In the genomic region with DNA sequence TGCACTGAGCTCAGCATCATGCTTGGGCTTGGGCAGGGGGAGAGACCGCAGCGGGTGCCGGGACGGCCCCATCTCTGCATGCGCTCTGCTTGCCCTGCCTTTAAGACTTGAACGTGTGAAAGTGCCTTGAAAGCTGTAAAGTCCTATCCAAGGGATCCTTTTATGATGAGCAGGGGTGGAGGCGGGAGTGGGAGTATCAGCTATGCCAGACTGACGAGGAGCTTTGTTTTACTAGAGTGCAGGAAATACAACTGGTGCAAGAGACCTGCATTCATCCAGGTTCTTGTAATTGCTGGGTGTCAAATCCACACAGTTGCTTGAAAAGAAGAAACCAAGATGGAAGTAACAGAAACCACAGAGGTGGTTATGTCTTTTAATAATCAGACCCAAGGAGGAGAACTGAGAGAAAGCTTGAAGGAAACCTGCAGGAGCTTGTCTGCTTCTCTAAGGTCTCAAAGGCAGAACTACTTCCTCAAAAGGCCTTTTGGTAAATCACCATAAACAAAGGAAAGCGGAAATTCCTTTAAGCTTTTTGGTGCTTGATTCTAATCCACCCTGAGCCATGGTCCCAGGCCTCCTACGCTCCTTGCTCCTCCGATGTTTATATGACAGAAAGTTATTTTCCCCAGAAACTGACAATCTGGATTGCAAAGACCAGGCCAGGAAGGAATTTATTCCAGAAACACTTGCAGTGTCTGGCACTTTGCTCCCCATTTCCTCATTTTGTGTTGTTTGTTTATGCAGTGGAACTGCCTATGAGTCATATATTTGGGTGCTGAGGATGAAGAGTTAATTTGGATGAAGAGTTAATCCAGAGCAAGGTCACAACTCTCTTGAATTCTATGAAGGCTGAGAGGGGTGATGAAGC, we compare ENCODE assay signal across 2 cellular contexts.
TF ChIP-seq lines count a peak whose summit lies in the region.

No MANE protein-coding gene starts in this region.

TF ChIP-seq in HEK293T, 16 proteins besides CTCF, POLR2A, EP300 and RAD21:
- TF ChIP-seq ELF4 (IDR thresholded peaks at IDR 0.05) (no peak), SUZ12 (IDR thresholded peaks at IDR 0.05) (no peak), L3MBTL2 (conservative IDR thresholded peaks at IDR 0.05) (no peak), LEF1 (IDR thresholded peaks at IDR 0.05; ENCODE audit: borderline replicate concordance) (no peak), TARDBP (IDR thresholded peaks at IDR 0.05) (no peak), FOXK2 (IDR thresholded peaks at IDR 0.05) (no peak)

TF ChIP-seq in SK-N-SH, 30 proteins besides CTCF, POLR2A, EP300 and RAD21:
- TF ChIP-seq, protein P1, sequence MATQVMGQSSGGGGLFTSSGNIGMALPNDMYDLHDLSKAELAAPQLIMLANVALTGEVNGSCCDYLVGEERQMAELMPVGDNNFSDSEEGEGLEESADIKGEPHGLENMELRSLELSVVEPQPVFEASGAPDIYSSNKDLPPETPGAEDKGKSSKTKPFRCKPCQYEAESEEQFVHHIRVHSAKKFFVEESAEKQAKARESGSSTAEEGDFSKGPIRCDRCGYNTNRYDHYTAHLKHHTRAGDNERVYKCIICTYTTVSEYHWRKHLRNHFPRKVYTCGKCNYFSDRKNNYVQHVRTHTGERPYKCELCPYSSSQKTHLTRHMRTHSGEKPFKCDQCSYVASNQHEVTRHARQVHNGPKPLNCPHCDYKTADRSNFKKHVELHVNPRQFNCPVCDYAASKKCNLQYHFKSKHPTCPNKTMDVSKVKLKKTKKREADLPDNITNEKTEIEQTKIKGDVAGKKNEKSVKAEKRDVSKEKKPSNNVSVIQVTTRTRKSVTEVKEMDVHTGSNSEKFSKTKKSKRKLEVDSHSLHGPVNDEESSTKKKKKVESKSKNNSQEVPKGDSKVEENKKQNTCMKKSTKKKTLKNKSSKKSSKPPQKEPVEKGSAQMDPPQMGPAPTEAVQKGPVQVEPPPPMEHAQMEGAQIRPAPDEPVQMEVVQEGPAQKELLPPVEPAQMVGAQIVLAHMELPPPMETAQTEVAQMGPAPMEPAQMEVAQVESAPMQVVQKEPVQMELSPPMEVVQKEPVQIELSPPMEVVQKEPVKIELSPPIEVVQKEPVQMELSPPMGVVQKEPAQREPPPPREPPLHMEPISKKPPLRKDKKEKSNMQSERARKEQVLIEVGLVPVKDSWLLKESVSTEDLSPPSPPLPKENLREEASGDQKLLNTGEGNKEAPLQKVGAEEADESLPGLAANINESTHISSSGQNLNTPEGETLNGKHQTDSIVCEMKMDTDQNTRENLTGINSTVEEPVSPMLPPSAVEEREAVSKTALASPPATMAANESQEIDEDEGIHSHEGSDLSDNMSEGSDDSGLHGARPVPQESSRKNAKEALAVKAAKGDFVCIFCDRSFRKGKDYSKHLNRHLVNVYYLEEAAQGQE (IDR thresholded peaks at IDR 0.05; ENCODE audit: low read depth, low read length) = no peak
- no peak for TF ChIP-seq MEF2A (IDR thresholded peaks at IDR 0.05; ENCODE audit: borderline replicate concordance, low read depth)
- no peak for TF ChIP-seq FOSL2 (IDR thresholded peaks at IDR 0.05; ENCODE audit: borderline replicate concordance, low read depth)
- no peak for TF ChIP-seq TAF1 (IDR thresholded peaks at IDR 0.05; ENCODE audit: borderline replicate concordance, low read depth, low read length)
- TF ChIP-seq GABPA (IDR thresholded peaks at IDR 0.05; ENCODE audit: low read depth) = no peak
- TF ChIP-seq, protein P2, sequence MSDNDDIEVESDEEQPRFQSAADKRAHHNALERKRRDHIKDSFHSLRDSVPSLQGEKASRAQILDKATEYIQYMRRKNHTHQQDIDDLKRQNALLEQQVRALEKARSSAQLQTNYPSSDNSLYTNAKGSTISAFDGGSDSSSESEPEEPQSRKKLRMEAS (IDR thresholded peaks at IDR 0.05; ENCODE audit: low read depth) = no peak
- no peak for TF ChIP-seq NRF1 (IDR thresholded peaks at IDR 0.05; ENCODE audit: low read depth, low read length)
- no peak for TF ChIP-seq EZH2phosphoT487 (IDR thresholded peaks at IDR 0.05; ENCODE audit: borderline replicate concordance, low read depth)
- no peak for TF ChIP-seq TCF12 (IDR thresholded peaks at IDR 0.05)
- no peak for TF ChIP-seq TEAD4 (IDR thresholded peaks at IDR 0.05; ENCODE audit: borderline replicate concordance, insufficient read depth)
- no peak for TF ChIP-seq FOXM1 (IDR thresholded peaks at IDR 0.05; ENCODE audit: low read depth)
- TF ChIP-seq NFIC (IDR thresholded peaks at IDR 0.05; ENCODE audit: borderline replicate concordance) = no peak
- no peak for TF ChIP-seq SMC3 (IDR thresholded peaks at IDR 0.05; ENCODE audit: low read depth, low read length)
- TF ChIP-seq, protein P3, sequence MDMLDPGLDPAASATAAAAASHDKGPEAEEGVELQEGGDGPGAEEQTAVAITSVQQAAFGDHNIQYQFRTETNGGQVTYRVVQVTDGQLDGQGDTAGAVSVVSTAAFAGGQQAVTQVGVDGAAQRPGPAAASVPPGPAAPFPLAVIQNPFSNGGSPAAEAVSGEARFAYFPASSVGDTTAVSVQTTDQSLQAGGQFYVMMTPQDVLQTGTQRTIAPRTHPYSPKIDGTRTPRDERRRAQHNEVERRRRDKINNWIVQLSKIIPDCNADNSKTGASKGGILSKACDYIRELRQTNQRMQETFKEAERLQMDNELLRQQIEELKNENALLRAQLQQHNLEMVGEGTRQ (IDR thresholded peaks at IDR 0.05; ENCODE audit: borderline replicate concordance, low read depth, low read length) = no peak
- no peak for TF ChIP-seq JUND (IDR thresholded peaks at IDR 0.05)
- TF ChIP-seq POLR2AphosphoS5 (IDR thresholded peaks at IDR 0.05; ENCODE audit: low read depth, low read length) = no peak
- no peak for TF ChIP-seq RCOR1 (IDR thresholded peaks at IDR 0.05; ENCODE audit: low read length)
- no peak for TF ChIP-seq SIN3A (IDR thresholded peaks at IDR 0.05; ENCODE audit: borderline replicate concordance, low read depth, low read length)
- TF ChIP-seq RFX5 (IDR thresholded peaks at IDR 0.05; ENCODE audit: low read length) = no peak
- TF ChIP-seq, protein P4, sequence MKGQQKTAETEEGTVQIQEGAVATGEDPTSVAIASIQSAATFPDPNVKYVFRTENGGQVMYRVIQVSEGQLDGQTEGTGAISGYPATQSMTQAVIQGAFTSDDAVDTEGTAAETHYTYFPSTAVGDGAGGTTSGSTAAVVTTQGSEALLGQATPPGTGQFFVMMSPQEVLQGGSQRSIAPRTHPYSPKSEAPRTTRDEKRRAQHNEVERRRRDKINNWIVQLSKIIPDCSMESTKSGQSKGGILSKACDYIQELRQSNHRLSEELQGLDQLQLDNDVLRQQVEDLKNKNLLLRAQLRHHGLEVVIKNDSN (IDR thresholded peaks at IDR 0.05; ENCODE audit: borderline replicate concordance, low read depth) = no peak
TF ChIP-seq in SK-N-SH: peak in this region for 0.
